In genomic region chrX:93673056-93673868, GRCh38 we compare ENCODE assay signal across 8 cellular contexts. TPM values are rescaled to one million over a fixed set of nuclear protein-coding genes. Genes with fewer than 3 reads are reported as not detected.
DNase-seq lines count a peak whose midpoint lies in the region; ATAC-seq, FAIRE-seq and TF ChIP-seq lines count a peak whose summit lies in the region.

NAP1L3 (minus strand) TSS chrX:93673578; CDS start chrX:93673304, 274 bp downstream.

- DNase-seq in NCI-H1105 (lab: John Stamatoyannopoulos, UW): peak; percentile 78
- DNase-seq in activated CD4-positive, alpha-beta T cell treated with anti-CD3 and anti-CD28 coated beads for 24 hours (ENCODE audit: low read depth in 2 of 2): peak; percentile 22 to 47
- peak; percentile 87 for DNase-seq in cerebellar cortex (ENCODE audit: low spot score)
- peak; percentile 73 for DNase-seq in smooth muscle cell (lab: John Stamatoyannopoulos, UW; ENCODE audit: unreplicated experiment)
- no peak for DNase-seq in SW 1271 (lab: John Stamatoyannopoulos, UW)
- DNase-seq in OCI-M2 (lab: John Stamatoyannopoulos, UW; ENCODE audit: unreplicated experiment): no peak

- FAIRE-seq in islet of Langerhans (lab: Jason Lieb, UNC): peak; percentile 99

- H3K27me3 ChIP-seq in smooth muscle cell (ENCODE audit: low read depth): no peaks in the 10 kb centered on the region

- H2AFZ ChIP-seq in smooth muscle cell (ENCODE audit: low read depth): peak within 1 kb of the TSS; percentile 73

- peak within 1 kb of the TSS; percentile 65 for H3K4me3 ChIP-seq in smooth muscle cell

- H3K9me3 ChIP-seq in smooth muscle cell (replicated peaks; ENCODE audit: low read depth): no peaks in the 10 kb centered on the region

- peaks cover 9% of the 10 kb centered on the region for H3F3A ChIP-seq in smooth muscle cell (ENCODE audit: low read depth)

- under 1% methylated on average over 51 of the region's 51 CpGs for WGBS in smooth muscle cell (ENCODE audit: low lambda C conversion rate)

- peaks cover 10% of the 10 kb centered on the region for H3K79me2 ChIP-seq in smooth muscle cell (ENCODE audit: low read depth)

- no peak for TF ChIP-seq CTCF in smooth muscle cell (IDR thresholded peaks at IDR 0.05; ENCODE audit: borderline replicate concordance, insufficient read depth, poor library complexity, severe bottlenecking)

- no peaks in the 10 kb centered on the region for H4K20me1 ChIP-seq in smooth muscle cell (ENCODE audit: low read depth)

- peak within 1 kb of the TSS; percentile 85 for H3K9ac ChIP-seq in smooth muscle cell (ENCODE audit: low read depth)

- peak within 1 kb of the TSS; percentile 84 for H3K4me2 ChIP-seq in smooth muscle cell

- ATAC-seq in GM19043 (IDR thresholded peaks at IDR 0.05; ENCODE audit: low read depth, unreplicated experiment): peak; percentile 49

- H3K27ac ChIP-seq in smooth muscle cell (ENCODE audit: low read depth): peak within 1 kb of the TSS; percentile 94

- H3K4me1 ChIP-seq in smooth muscle cell (ENCODE audit: low read depth): peaks cover 20% of the 10 kb centered on the region

- no peaks in the 10 kb centered on the region for H3K36me3 ChIP-seq in smooth muscle cell (ENCODE audit: low read depth)

RNA-seq across cellular contexts. Expression of gene NAP1L3, which starts in this region (rescaled TPM):
- total RNA-seq in smooth muscle cell: 28.4 and 44.3 TPM in 2 replicates
- 20.0 and 33.5 TPM in 2 replicates for polyA plus RNA-seq in smooth muscle cell

Comparison
In these comparisons a context has a peak if more than half of its experiments do, and no peak if none do; other contexts are left out.
1. DNase-seq: peak in NCI-H1105 (single experiment), activated CD4-positive, alpha-beta T cell treated with anti-CD3 and anti-CD28 coated beads for 24 hours (2 of 2), cerebellar cortex (single experiment) and smooth muscle cell (single experiment); none in SW 1271 (0 of 2) and OCI-M2 (single experiment).